6 cellular contexts compared by ENCODE assay signal in genomic region chr4:986428-986948, GRCh38. TPM values are rescaled to one million over a fixed set of nuclear protein-coding genes. Genes with fewer than 3 reads are reported as not detected.
DNase-seq lines count a peak whose midpoint lies in the region; ATAC-seq and FAIRE-seq lines count a peak whose summit lies in the region.

No MANE protein-coding gene starts in this region.

- no peaks in the 10 kb centered on the region for H3K9me3 Mint-ChIP-seq in activated CD4-positive, alpha-beta T cell treated with anti-CD3 and anti-CD28 coated beads, Interleukin-2, amount 10 ng/mL, durations not matched to agents 7 days and 5 days
- no peaks in the 10 kb centered on the region for H3K9me3 Mint-ChIP-seq in activated T-helper 17 cell treated with anti-CD3 and anti-CD28 coated beads, Interleukin-2, amount 50 U/mL, for 72 hours
- H3K9me3 Mint-ChIP-seq in memory B cell: no peaks in the 10 kb centered on the region

- no peaks in the 10 kb centered on the region for H3K36me3 Mint-ChIP-seq in activated CD4-positive, alpha-beta T cell treated with anti-CD3 and anti-CD28 coated beads, Interleukin-2, amount 10 ng/mL, durations not matched to agents 7 days and 5 days (ENCODE audit: low read depth)
- H3K36me3 Mint-ChIP-seq in activated T-helper 17 cell treated with anti-CD3 and anti-CD28 coated beads, Interleukin-2, amount 50 U/mL, for 72 hours (ENCODE audit: low read depth): no peaks in the 10 kb centered on the region
- peaks cover 2% of the 10 kb centered on the region for H3K36me3 Mint-ChIP-seq in memory B cell

- CTCF ChIA-PET in activated CD4-positive, alpha-beta T cell treated with anti-CD3 and anti-CD28 coated beads, Interleukin-2, amount 10 ng/mL, durations not matched to agents 7 days and 5 days (lab: Charles Lee): interaction anchor here (1.2 to 1.7 kb wide), 4 partner anchors 14 to 244 kb away, joined by 3 to 10 read pairs (median 4); no protein-coding TSS in a partner anchor

- ATAC-seq in activated T-helper 17 cell treated with anti-CD3 and anti-CD28 coated beads, Interleukin-2, amount 50 U/mL, for 72 hours (replicated peaks): peak; percentile 52
- peak; percentile 5 for ATAC-seq in memory B cell (ENCODE audit: low read depth)
- no peak for ATAC-seq in GM18519 (IDR thresholded peaks at IDR 0.05; ENCODE audit: low FRiP score, unreplicated experiment)

- no peak for DNase-seq in activated CD4-positive, alpha-beta T cell treated with anti-CD3 and anti-CD28 coated beads, Interleukin-2, amount 10 ng/mL, durations not matched to agents 7 days and 5 days
- no peak for DNase-seq in activated CD4-positive, alpha-beta T cell treated with anti-CD3 and anti-CD28 coated beads, Interleukin-2, amount 50 U/mL, for 1 hour
- no peak for DNase-seq in memory B cell (ENCODE audit: low spot score in 2 of 2)
- DNase-seq in urothelium cell line (ENCODE audit: low spot score): no peak

- no peaks in the 10 kb centered on the region for H3K27me3 Mint-ChIP-seq in activated CD4-positive, alpha-beta T cell treated with anti-CD3 and anti-CD28 coated beads, Interleukin-2, amount 10 ng/mL, durations not matched to agents 7 days and 5 days
- H3K27me3 Mint-ChIP-seq in activated T-helper 17 cell treated with anti-CD3 and anti-CD28 coated beads, Interleukin-2, amount 50 U/mL, for 72 hours: no peaks in the 10 kb centered on the region
- no peaks in the 10 kb centered on the region for H3K27me3 Mint-ChIP-seq in memory B cell

- peaks cover 26% of the 10 kb centered on the region for H3K4me1 Mint-ChIP-seq in activated CD4-positive, alpha-beta T cell treated with anti-CD3 and anti-CD28 coated beads, Interleukin-2, amount 10 ng/mL, durations not matched to agents 7 days and 5 days
- H3K4me1 Mint-ChIP-seq in activated T-helper 17 cell treated with anti-CD3 and anti-CD28 coated beads, Interleukin-2, amount 50 U/mL, for 72 hours: no peaks in the 10 kb centered on the region
- H3K4me1 Mint-ChIP-seq in memory B cell: peaks cover 9% of the 10 kb centered on the region

- POLR2A ChIA-PET in activated CD4-positive, alpha-beta T cell treated with anti-CD3 and anti-CD28 coated beads, Interleukin-2, amount 10 ng/mL, durations not matched to agents 7 days and 5 days (lab: Charles Lee): interaction anchor here (0.5 to 1.6 kb wide), 2 partner anchors 202 to 220 kb away, joined by 3 to 8 read pairs; no protein-coding TSS in a partner anchor

- H3K4me3 Mint-ChIP-seq in activated CD4-positive, alpha-beta T cell treated with anti-CD3 and anti-CD28 coated beads, Interleukin-2, amount 10 ng/mL, durations not matched to agents 7 days and 5 days: peak overlapping the region; percentile 81
- H3K4me3 Mint-ChIP-seq in activated T-helper 17 cell treated with anti-CD3 and anti-CD28 coated beads, Interleukin-2, amount 50 U/mL, for 72 hours: peak overlapping the region; percentile 86
- peak overlapping the region; percentile 91 for H3K4me3 Mint-ChIP-seq in memory B cell

- FAIRE-seq in urothelium cell line (lab: Jason Lieb, UNC): no peak

- H3K27ac Mint-ChIP-seq in activated CD4-positive, alpha-beta T cell treated with anti-CD3 and anti-CD28 coated beads, Interleukin-2, amount 10 ng/mL, durations not matched to agents 7 days and 5 days: peak overlapping the region; percentile 76
- H3K27ac Mint-ChIP-seq in activated T-helper 17 cell treated with anti-CD3 and anti-CD28 coated beads, Interleukin-2, amount 50 U/mL, for 72 hours: peak overlapping the region; percentile 82
- peak overlapping the region; percentile 70 for H3K27ac Mint-ChIP-seq in memory B cell

RNA-seq across cellular contexts. Expression of gene IDUA, which starts 0.4 kb away (rescaled TPM):
- total RNA-seq in activated CD4-positive, alpha-beta T cell treated with anti-CD3 and anti-CD28 coated beads, Interleukin-2, amount 10 ng/mL, durations not matched to agents 7 days and 5 days: 10 to 100 TPM; 35.0 to 43.3 TPM
- 10 to 100 TPM; 14.9 to 16.4 TPM for total RNA-seq in activated T-helper 17 cell treated with anti-CD3 and anti-CD28 coated beads, Interleukin-2, amount 50 U/mL, for 72 hours

RNA-seq across cellular contexts. Expression of gene SLC26A1, which starts 6.7 kb away (rescaled TPM):
- total RNA-seq in activated CD4-positive, alpha-beta T cell treated with anti-CD3 and anti-CD28 coated beads, Interleukin-2, amount 10 ng/mL, durations not matched to agents 7 days and 5 days: under 1 TPM; 0.17 to 0.48 TPM
- total RNA-seq in activated T-helper 17 cell treated with anti-CD3 and anti-CD28 coated beads, Interleukin-2, amount 50 U/mL, for 72 hours: under 1 TPM in 1 of 2 donors, not detected in 1; 0.37 TPM

RNA-seq across cellular contexts. Expression of gene DGKQ, which starts 13.1 kb away (rescaled TPM):
- total RNA-seq in activated CD4-positive, alpha-beta T cell treated with anti-CD3 and anti-CD28 coated beads, Interleukin-2, amount 10 ng/mL, durations not matched to agents 7 days and 5 days: 10 to 100 TPM; 20.5 to 21.3 TPM
- total RNA-seq in activated T-helper 17 cell treated with anti-CD3 and anti-CD28 coated beads, Interleukin-2, amount 50 U/mL, for 72 hours: 1 to 10 TPM; 4.8 to 9.0 TPM

RNA-seq across cellular contexts. Expression of gene FGFRL1, which starts 24.9 kb away (rescaled TPM):
- 10 to 100 TPM; 10.5 to 10.6 TPM for total RNA-seq in activated CD4-positive, alpha-beta T cell treated with anti-CD3 and anti-CD28 coated beads, Interleukin-2, amount 10 ng/mL, durations not matched to agents 7 days and 5 days
- 10 to 100 TPM; 12.0 to 16.7 TPM for total RNA-seq in activated T-helper 17 cell treated with anti-CD3 and anti-CD28 coated beads, Interleukin-2, amount 50 U/mL, for 72 hours

RNA-seq across cellular contexts. Expression of gene TMEM175, which starts 54.2 kb away (rescaled TPM):
- total RNA-seq in activated CD4-positive, alpha-beta T cell treated with anti-CD3 and anti-CD28 coated beads, Interleukin-2, amount 10 ng/mL, durations not matched to agents 7 days and 5 days: 10 to 100 TPM; 38.6 to 51.7 TPM
- total RNA-seq in activated T-helper 17 cell treated with anti-CD3 and anti-CD28 coated beads, Interleukin-2, amount 50 U/mL, for 72 hours: 1 to 10 TPM; 6.5 to 10.0 TPM
